ENCODE assay signal across 8 cellular contexts in the genomic region with DNA sequence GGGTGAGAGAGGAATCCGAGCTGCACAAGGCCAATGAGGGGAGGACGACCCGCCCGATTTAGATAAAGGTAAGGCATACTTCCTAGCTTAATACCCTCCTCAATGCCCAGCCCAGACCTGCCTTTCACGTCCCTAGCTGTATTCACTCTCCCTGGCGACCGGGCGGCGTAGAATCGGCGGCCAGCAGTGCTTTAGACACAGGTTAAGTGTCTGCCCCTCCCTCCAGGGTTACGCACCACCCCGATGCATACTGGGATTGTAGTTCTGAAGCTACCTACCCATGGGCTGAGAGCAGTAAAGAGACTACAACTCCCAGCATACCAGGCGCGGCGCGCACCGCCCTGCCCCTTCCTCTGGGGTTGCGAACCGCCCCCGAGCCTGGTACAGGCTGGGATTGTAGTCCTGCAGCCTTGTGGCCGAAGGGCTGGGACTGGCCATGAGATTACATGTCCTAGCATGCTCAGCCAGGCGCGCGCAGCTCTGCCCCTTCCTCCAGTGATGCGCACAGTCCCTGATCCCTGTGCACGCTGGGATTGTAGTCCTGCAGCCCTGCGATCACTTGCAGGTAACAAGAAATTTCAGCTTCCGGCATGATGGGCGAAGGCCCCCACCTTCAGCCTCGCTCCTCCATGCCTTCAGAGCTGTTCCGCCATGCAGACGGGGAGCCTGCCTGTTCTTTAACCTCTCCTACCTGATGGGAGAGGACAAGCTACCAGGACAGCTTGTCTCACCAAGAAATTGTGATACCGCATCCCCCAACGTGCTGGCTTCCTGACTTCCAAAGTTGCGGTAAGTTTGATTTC. TPM values are rescaled to one million over a fixed set of nuclear protein-coding genes. Genes with fewer than 3 reads are reported as not detected.
A peak's percentile ranks its signal among the peaks of the same experiment; 100 is the strongest.
DNase-seq lines count a peak whose midpoint lies in the region; ATAC-seq and TF ChIP-seq lines count a peak whose summit lies in the region.

No MANE protein-coding gene starts in this region.

- H3K27me3 Mint-ChIP-seq in activated T-cell treated with anti-CD3 and anti-CD28 coated beads, Interleukin-2, amount 50 U/mL, for 4 hours (ENCODE audit: low read depth) = no peaks in the 10 kb centered on the region

- in situ Hi-C loops in KBM-7 (cut with MboI; ENCODE audit: low pct_unique_long_range_greater_than_20kb, low sequenced_read_pairs) = no loop called here

- no peak for TF ChIP-seq CTCF in PC-9 (conservative IDR thresholded peaks at IDR 0.05)

- H3K36me3 ChIP-seq in PC-9 (ENCODE audit: low read depth) (peaks cover 24% of the 10 kb centered on the region; the same call in 1 of the 2 replicates), mucosa of stomach (ENCODE audit: control insufficient read depth, insufficient read depth, low read length) (no peaks in the 10 kb centered on the region)

- peak overlapping the region; percentile 30 for H3K27ac ChIP-seq in PC-9

- H3K4me3 ChIP-seq in PC-9 (peak overlapping the region; percentile 88), mucosa of stomach (ENCODE audit: low read length) (peak overlapping the region; percentile 63)

- peaks cover 43% of the 10 kb centered on the region for H3K4me1 Mint-ChIP-seq in activated T-cell treated with anti-CD3 and anti-CD28 coated beads, Interleukin-2, amount 50 U/mL, for 4 hours (ENCODE audit: low read depth)

- no peaks in the 10 kb centered on the region for H4K20me1 ChIP-seq in PC-9 (ENCODE audit: insufficient read depth)

- peaks cover 19% of the 10 kb centered on the region for H3K36me3 Mint-ChIP-seq in activated T-cell treated with anti-CD3 and anti-CD28 coated beads, Interleukin-2, amount 50 U/mL, for 4 hours (ENCODE audit: insufficient read depth)

- DNase-seq in DMS53 treated with DMSO at 0.1 percent for 48 hours (lab: John Stamatoyannopoulos, UW; ENCODE audit: unreplicated experiment) (peak; percentile 91), KBM-7 (peak; percentile 99), PC-9 (peak; percentile 97 to 98)
- DNase-seq in activated T-cell treated with anti-CD3 and anti-CD28 coated beads, Interleukin-2, amount 50 U/mL, for 4 hours = peak; percentile 85
- peak; percentile 94 for DNase-seq in stimulated activated CD8-positive, alpha-beta memory T cell treated with anti-CD3 and anti-CD28 coated beads, Interleukin-4, amount 100 ng/mL, for 48 hours

- peak overlapping the region; percentile 63 for H3K9ac ChIP-seq in mucosa of stomach (ENCODE audit: low read length)

- peak overlapping the region; percentile 87 for H2AFZ ChIP-seq in PC-9

- H3K79me2 ChIP-seq in PC-9 (ENCODE audit: low read depth) = peaks cover 30% of the 10 kb centered on the region

- BruUV-seq in PC-9 (replicated peaks; lab: Mats Ljungman, UMichigan) = no TSS peak

- CTCF ChIA-PET in PC-9 (lab: Charles Lee) = interaction anchor here (1.0 kb wide), 1 partner anchor 133 kb away, joined by 3 read pairs; the partner anchor contains the start of gene GMIP

- H3K9me3 Mint-ChIP-seq in activated T-cell treated with anti-CD3 and anti-CD28 coated beads, Interleukin-2, amount 50 U/mL, for 4 hours = no peaks in the 10 kb centered on the region

- H3K9me2 ChIP-seq in PC-9 (ENCODE audit: insufficient read depth) = no peaks in the 10 kb centered on the region

- ATAC-seq in GM21723 (IDR thresholded peaks at IDR 0.05; ENCODE audit: unreplicated experiment) = peak; percentile 97
- ATAC-seq in activated T-cell treated with anti-CD3 and anti-CD28 coated beads, Interleukin-2, amount 50 U/mL, for 4 hours = peak; percentile 100
- peak; percentile 100 for ATAC-seq in esophagus mucosa

- H3K4me1 ChIP-seq in PC-9 (replicated peaks; ENCODE audit: insufficient read depth) (peaks cover 16% of the 10 kb centered on the region), mucosa of stomach (ENCODE audit: control insufficient read depth, insufficient read depth, low read length) (peaks cover 11% of the 10 kb centered on the region)

- peak overlapping the region; percentile 90 for H3K4me2 ChIP-seq in PC-9

- POLR2A ChIA-PET in PC-9 (lab: Charles Lee; ENCODE audit: unreplicated experiment) = interaction anchor here (0.5 to 1.4 kb wide), 13 partner anchors 41 to 576 kb away, joined by 3 to 40 read pairs (median 6); partner anchors contain the start of genes GATAD2A, NDUFA13, ZNF14 and ZNF253

- H3K4me3 Mint-ChIP-seq in activated T-cell treated with anti-CD3 and anti-CD28 coated beads, Interleukin-2, amount 50 U/mL, for 4 hours = peak overlapping the region; percentile 95

- H3K9me3 ChIP-seq in PC-9 (ENCODE audit: insufficient read depth, low read depth) (peaks cover 29% of the 10 kb centered on the region), mucosa of stomach (ENCODE audit: control insufficient read depth, low read length) (no peaks in the 10 kb centered on the region)

- H3F3A ChIP-seq in PC-9 (ENCODE audit: insufficient read depth, low read depth) = no peaks in the 10 kb centered on the region

- intact Hi-C loops in PC-9 (cut with micrococcal nuclease; ENCODE audit: unreplicated experiment) = loop anchor here (1.0 to 10.0 kb wide), 7 partner anchors 43 to 1991 kb away; partner anchors contain the start of genes ATP13A1, CILP2, ZNF100 and ZNF101

- H3K27me3 ChIP-seq in PC-9 (ENCODE audit: insufficient read depth, low read depth) = no peaks in the 10 kb centered on the region
- H3K27me3 ChIP-seq in mucosa of stomach (ENCODE audit: control insufficient read depth, insufficient read depth, low read length) = no peaks in the 10 kb centered on the region

RNA-seq across cellular contexts. Expression of gene ZNF14, which starts 43.5 kb away (rescaled TPM):
- total RNA-seq in PC-9 (2021) (2.8 and 3.0 TPM in 2 replicates), esophagus mucosa (2.3 TPM)
- total RNA-seq in activated T-cell treated with anti-CD3 and anti-CD28 coated beads, Interleukin-2, amount 50 U/mL, for 4 hours = 1 to 10 TPM; 2.6 to 4.1 (median 3.4) TPM

RNA-seq across cellular contexts. Expression of gene ZNF506, which starts 45.1 kb away (rescaled TPM):
- total RNA-seq in PC-9 (2021) (12.6 and 13.1 TPM in 2 replicates), esophagus mucosa (10.0 TPM)
- 10 to 100 TPM; 11.6 to 17.0 (median 16.6) TPM for total RNA-seq in activated T-cell treated with anti-CD3 and anti-CD28 coated beads, Interleukin-2, amount 50 U/mL, for 4 hours

Comparison
In these comparisons a context has a peak if more than half of its experiments do, and no peak if none do; other contexts are left out.
1. Peak in every context shown above with its lines: DNase-seq, ATAC-seq, H3K4me3 ChIP-seq and H3K27ac ChIP-seq.